Comparison of ENCODE assay signal across 3 cellular contexts in the genomic region with DNA sequence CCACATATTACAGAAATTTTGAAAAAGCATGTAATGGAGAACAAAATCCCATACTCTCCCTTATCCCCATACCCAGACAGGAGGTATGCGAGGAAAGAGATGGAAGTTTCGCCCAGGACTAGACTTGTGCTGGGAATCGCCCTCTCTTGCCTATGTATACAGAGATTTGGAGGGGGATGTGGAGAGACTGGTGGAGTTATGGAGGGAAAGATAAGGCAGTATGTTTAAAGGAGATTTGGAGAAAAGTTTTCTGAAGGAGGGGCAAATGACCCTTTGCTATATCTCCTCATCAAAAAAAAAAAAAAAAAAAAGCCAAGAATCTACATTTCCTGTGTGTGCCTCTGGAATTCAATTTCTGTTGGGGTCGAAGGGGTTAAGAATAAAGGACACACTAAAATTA.
TF ChIP-seq lines count a peak whose summit lies in the region.

No MANE protein-coding gene starts in this region.

TF ChIP-seq in A549, 52 proteins besides CTCF, POLR2A, EP300 and RAD21:
- TF ChIP-seq RARB (CRISPR knock-in tag; IDR thresholded peaks at IDR 0.05), result no peak
- no peak for TF ChIP-seq MAFK (IDR thresholded peaks at IDR 0.05; ENCODE audit: partially characterized antibody)
- no peak for TF ChIP-seq EHF (CRISPR knock-in tag; IDR thresholded peaks at IDR 0.05)
- TF ChIP-seq ZFP36 (IDR thresholded peaks at IDR 0.05; ENCODE audit: borderline replicate concordance, partially characterized antibody), result no peak
- TF ChIP-seq HEYL (CRISPR knock-in tag; IDR thresholded peaks at IDR 0.05), result no peak
- TF ChIP-seq JUNB (IDR thresholded peaks at IDR 0.05), result no peak
- TF ChIP-seq, protein P1, sequence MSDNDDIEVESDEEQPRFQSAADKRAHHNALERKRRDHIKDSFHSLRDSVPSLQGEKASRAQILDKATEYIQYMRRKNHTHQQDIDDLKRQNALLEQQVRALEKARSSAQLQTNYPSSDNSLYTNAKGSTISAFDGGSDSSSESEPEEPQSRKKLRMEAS (IDR thresholded peaks at IDR 0.05), result no peak
- TF ChIP-seq, protein P2, sequence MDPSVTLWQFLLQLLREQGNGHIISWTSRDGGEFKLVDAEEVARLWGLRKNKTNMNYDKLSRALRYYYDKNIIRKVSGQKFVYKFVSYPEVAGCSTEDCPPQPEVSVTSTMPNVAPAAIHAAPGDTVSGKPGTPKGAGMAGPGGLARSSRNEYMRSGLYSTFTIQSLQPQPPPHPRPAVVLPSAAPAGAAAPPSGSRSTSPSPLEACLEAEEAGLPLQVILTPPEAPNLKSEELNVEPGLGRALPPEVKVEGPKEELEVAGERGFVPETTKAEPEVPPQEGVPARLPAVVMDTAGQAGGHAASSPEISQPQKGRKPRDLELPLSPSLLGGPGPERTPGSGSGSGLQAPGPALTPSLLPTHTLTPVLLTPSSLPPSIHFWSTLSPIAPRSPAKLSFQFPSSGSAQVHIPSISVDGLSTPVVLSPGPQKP (IDR thresholded peaks at IDR 0.05; ENCODE audit: low read depth, low read length), result no peak
- TF ChIP-seq ZC3H11A (IDR thresholded peaks at IDR 0.05), result no peak
- no peak for TF ChIP-seq FOXS1 (CRISPR knock-in tag; IDR thresholded peaks at IDR 0.05)
- TF ChIP-seq ATOH8 (CRISPR knock-in tag; IDR thresholded peaks at IDR 0.05; ENCODE audit: low read depth), result no peak
- TF ChIP-seq CHD4 (IDR thresholded peaks at IDR 0.05; ENCODE audit: borderline replicate concordance), result no peak
TF ChIP-seq in A549: peak in this region for 0.

TF ChIP-seq in K562, 482 proteins besides CTCF, POLR2A, EP300 and RAD21:
- peak; percentile 30 to 51; a peak in 3 of 4 replicates for TF ChIP-seq TRIM24 (IDR thresholded peaks at IDR 0.05)
- TF ChIP-seq SOX6 (IDR thresholded peaks at IDR 0.05), result peak; percentile 22; the same call in 1 of the 2 replicates
- peak; percentile 52 to 59 for TF ChIP-seq KDM1A (IDR thresholded peaks at IDR 0.05)
- TF ChIP-seq ZNF316 (IDR thresholded peaks at IDR 0.05), result no peak
- TF ChIP-seq ARID2 (IDR thresholded peaks at IDR 0.05), result no peak
- peak; percentile 87 for TF ChIP-seq CBFA2T3 (IDR thresholded peaks at IDR 0.05)
- peak; percentile 68 for TF ChIP-seq NCOR1 (IDR thresholded peaks at IDR 0.05)
- 0 out of 2 replicates have a peak, but pooled peaks have one; percentile 18 for TF ChIP-seq GATAD2A (IDR thresholded peaks at IDR 0.05)
- TF ChIP-seq SMARCA4 (IDR thresholded peaks at IDR 0.05), result peak; percentile 77
- peak; percentile 77 for TF ChIP-seq TEAD4 (IDR thresholded peaks at IDR 0.05; ENCODE audit: low read length)
- TF ChIP-seq TEAD4 (CRISPR knock-in tag; IDR thresholded peaks at IDR 0.05; ENCODE audit: borderline replicate concordance), result no peak
- TF ChIP-seq FOXM1 (IDR thresholded peaks at IDR 0.05; ENCODE audit: low read depth), result peak; percentile 39; the same call in 1 of the 2 replicates
- no peak for TF ChIP-seq FOXM1 (CRISPR knock-in tag; IDR thresholded peaks at IDR 0.05; ENCODE audit: low read depth)
- TF ChIP-seq DPF2 (IDR thresholded peaks at IDR 0.05), result peak; percentile 63; the same call in 1 of the 2 replicates
- no peak for TF ChIP-seq SAP30 (IDR thresholded peaks at IDR 0.05; ENCODE audit: borderline replicate concordance, insufficient read depth, low read depth, low read length, poor library complexity, severe bottlenecking)
- TF ChIP-seq ZNF384 (IDR thresholded peaks at IDR 0.05; ENCODE audit: low read depth, low read length), result peak; percentile 72
- 0 out of 2 replicates have a peak, but pooled peaks have one; percentile 62 for TF ChIP-seq HDAC2 (IDR thresholded peaks at IDR 0.05)
- peak; percentile 76 for TF ChIP-seq CBFA2T2 (conservative IDR thresholded peaks at IDR 0.05)
- TF ChIP-seq, protein P3, sequence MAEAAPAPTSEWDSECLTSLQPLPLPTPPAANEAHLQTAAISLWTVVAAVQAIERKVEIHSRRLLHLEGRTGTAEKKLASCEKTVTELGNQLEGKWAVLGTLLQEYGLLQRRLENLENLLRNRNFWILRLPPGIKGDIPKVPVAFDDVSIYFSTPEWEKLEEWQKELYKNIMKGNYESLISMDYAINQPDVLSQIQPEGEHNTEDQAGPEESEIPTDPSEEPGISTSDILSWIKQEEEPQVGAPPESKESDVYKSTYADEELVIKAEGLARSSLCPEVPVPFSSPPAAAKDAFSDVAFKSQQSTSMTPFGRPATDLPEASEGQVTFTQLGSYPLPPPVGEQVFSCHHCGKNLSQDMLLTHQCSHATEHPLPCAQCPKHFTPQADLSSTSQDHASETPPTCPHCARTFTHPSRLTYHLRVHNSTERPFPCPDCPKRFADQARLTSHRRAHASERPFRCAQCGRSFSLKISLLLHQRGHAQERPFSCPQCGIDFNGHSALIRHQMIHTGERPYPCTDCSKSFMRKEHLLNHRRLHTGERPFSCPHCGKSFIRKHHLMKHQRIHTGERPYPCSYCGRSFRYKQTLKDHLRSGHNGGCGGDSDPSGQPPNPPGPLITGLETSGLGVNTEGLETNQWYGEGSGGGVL (CRISPR knock-in tag; IDR thresholded peaks at IDR 0.05), result no peak
- TF ChIP-seq ZNF584 (CRISPR knock-in tag; IDR thresholded peaks at IDR 0.05; ENCODE audit: low read depth), result no peak
- 0 out of 4 replicates have a peak, but pooled peaks of 1 of the 2 experiments have one; percentile 32 for TF ChIP-seq FOXK2 (conservative IDR thresholded peaks at IDR 0.05 in 1 of 2, IDR thresholded peaks at IDR 0.05 in 1 of 2; ENCODE audit: low read depth in 2 of 2)
- peak; percentile 32; the same call in 1 of the 2 replicates for TF ChIP-seq NFIC (IDR thresholded peaks at IDR 0.05)
- peak; percentile 47; the same call in 1 of the 2 replicates for TF ChIP-seq SMARCC2 (IDR thresholded peaks at IDR 0.05; ENCODE audit: low read depth)
- peak; percentile 76 for TF ChIP-seq TCF3 (CRISPR knock-in tag; IDR thresholded peaks at IDR 0.05)
- peak; percentile 86 for TF ChIP-seq TAL1 (IDR thresholded peaks at IDR 0.05)
- no peak for TF ChIP-seq CREBBP (IDR thresholded peaks at IDR 0.05; ENCODE audit: low read depth, low read length)
- no peak for TF ChIP-seq SIX5 (IDR thresholded peaks at IDR 0.05; ENCODE audit: borderline replicate concordance in 1 of 2, insufficient read depth in 1 of 2, low read depth in 1 of 2, low read length in 2 of 2)
- TF ChIP-seq SMARCE1 (IDR thresholded peaks at IDR 0.05), result peak; percentile 59
- peak; percentile 86 for TF ChIP-seq ARID1B (IDR thresholded peaks at IDR 0.05)
- peak; percentile 43; the same call in 1 of the 2 replicates for TF ChIP-seq VEZF1 (CRISPR knock-in tag; IDR thresholded peaks at IDR 0.05)
- TF ChIP-seq HDAC1 (IDR thresholded peaks at IDR 0.05), result peak in 1 of 2 experiments; percentile 64; a peak in 2 of 4 replicates
- TF ChIP-seq MTA2 (IDR thresholded peaks at IDR 0.05; ENCODE audit: low read depth), result peak; percentile 68
- TF ChIP-seq GATA2 (CRISPR knock-in tag; IDR thresholded peaks at IDR 0.05), result peak; percentile 54; the same call in 1 of the 2 replicates
- TF ChIP-seq TBP (optimal IDR thresholded peaks at IDR 0.05; ENCODE audit: low read depth, low read length), result no peak
- peak in 1 of 2 experiments; percentile 83; a peak in 2 of 4 replicates for TF ChIP-seq RCOR1 (IDR thresholded peaks at IDR 0.05; ENCODE audit: borderline replicate concordance in 1 of 2, low read depth in 2 of 2, low read length in 2 of 2)

TF ChIP-seq in HepG2, 621 proteins besides CTCF, POLR2A, EP300 and RAD21 (continues in another document):
- no peak for TF ChIP-seq SSRP1 (CRISPR knock-in tag; IDR thresholded peaks at IDR 0.05)
- TF ChIP-seq HNRNPUL1 (IDR thresholded peaks at IDR 0.05; ENCODE audit: low read depth, low read length), result no peak
- no peak for TF ChIP-seq ZNF232 (CRISPR knock-in tag; IDR thresholded peaks at IDR 0.05; ENCODE audit: borderline replicate concordance)
- TF ChIP-seq PRDM10 (CRISPR knock-in tag; IDR thresholded peaks at IDR 0.05; ENCODE audit: low read depth), result no peak
- TF ChIP-seq, protein P4, sequence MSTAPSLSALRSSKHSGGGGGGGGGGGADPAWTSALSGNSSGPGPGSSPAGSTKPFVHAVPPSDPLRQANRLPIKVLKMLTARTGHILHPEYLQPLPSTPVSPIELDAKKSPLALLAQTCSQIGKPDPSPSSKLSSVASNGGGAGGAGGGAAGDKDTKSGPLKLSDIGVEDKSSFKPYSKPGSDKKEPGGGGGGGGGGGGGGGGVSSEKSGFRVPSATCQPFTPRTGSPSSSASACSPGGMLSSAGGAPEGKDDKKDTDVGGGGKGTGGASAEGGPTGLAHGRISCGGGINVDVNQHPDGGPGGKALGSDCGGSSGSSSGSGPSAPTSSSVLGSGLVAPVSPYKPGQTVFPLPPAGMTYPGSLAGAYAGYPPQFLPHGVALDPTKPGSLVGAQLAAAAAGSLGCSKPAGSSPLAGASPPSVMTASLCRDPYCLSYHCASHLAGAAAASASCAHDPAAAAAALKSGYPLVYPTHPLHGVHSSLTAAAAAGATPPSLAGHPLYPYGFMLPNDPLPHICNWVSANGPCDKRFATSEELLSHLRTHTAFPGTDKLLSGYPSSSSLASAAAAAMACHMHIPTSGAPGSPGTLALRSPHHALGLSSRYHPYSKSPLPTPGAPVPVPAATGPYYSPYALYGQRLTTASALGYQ (CRISPR knock-in tag; IDR thresholded peaks at IDR 0.05), result no peak
- TF ChIP-seq HMGXB3 (CRISPR knock-in tag; IDR thresholded peaks at IDR 0.05; ENCODE audit: borderline replicate concordance), result no peak
- no peak for TF ChIP-seq DR1 (CRISPR knock-in tag; IDR thresholded peaks at IDR 0.05)
- TF ChIP-seq, protein P5, sequence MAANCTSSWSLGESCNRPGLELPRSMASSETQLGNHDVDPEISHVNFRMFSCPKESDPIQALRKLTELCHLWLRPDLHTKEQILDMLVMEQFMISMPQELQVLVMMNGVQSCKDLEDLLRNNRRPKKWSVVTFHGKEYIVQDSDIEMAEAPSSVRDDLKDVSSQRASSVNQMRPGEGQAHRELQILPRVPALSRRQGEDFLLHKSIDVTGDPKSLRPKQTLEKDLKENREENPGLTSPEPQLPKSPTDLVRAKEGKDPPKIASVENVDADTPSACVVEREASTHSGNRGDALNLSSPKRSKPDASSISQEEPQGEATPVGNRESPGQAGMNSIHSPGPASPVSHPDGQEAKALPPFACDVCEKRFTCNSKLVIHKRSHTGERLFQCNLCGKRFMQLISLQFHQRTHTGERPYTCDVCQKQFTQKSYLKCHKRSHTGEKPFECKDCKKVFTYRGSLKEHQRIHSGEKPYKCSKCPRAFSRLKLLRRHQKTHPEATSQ (CRISPR knock-in tag; IDR thresholded peaks at IDR 0.05; ENCODE audit: borderline replicate concordance), result no peak
- TF ChIP-seq HNRNPL (IDR thresholded peaks at IDR 0.05; ENCODE audit: low read depth, low read length), result no peak
- TF ChIP-seq HMG20B (CRISPR knock-in tag; conservative IDR thresholded peaks at IDR 0.05), result no peak
- TF ChIP-seq ZBTB8A (CRISPR knock-in tag; IDR thresholded peaks at IDR 0.05; ENCODE audit: borderline replicate concordance, low read depth), result no peak
- TF ChIP-seq SNRNP70 (IDR thresholded peaks at IDR 0.05; ENCODE audit: low read depth, low read length), result no peak
- TF ChIP-seq SOX13 (IDR thresholded peaks at IDR 0.05), result no peak
- TF ChIP-seq SOX13 (CRISPR knock-in tag; conservative IDR thresholded peaks at IDR 0.05 in 1 of 2, IDR thresholded peaks at IDR 0.05 in 1 of 2), result no peak
- TF ChIP-seq, protein P6, sequence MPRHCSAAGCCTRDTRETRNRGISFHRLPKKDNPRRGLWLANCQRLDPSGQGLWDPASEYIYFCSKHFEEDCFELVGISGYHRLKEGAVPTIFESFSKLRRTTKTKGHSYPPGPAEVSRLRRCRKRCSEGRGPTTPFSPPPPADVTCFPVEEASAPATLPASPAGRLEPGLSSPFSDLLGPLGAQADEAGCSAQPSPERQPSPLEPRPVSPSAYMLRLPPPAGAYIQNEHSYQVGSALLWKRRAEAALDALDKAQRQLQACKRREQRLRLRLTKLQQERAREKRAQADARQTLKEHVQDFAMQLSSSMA (CRISPR knock-in tag; IDR thresholded peaks at IDR 0.05), result no peak
- no peak for TF ChIP-seq FOXJ3 (CRISPR knock-in tag; IDR thresholded peaks at IDR 0.05; ENCODE audit: borderline replicate concordance)
- no peak for TF ChIP-seq FOXO1 (CRISPR knock-in tag; IDR thresholded peaks at IDR 0.05)
